In genomic region chr17:47208744-47209488, GRCh38 we compare ENCODE assay signal across 13 cellular contexts.
DNase-seq lines count a peak whose midpoint lies in the region; ATAC-seq lines count a peak whose summit lies in the region.
"Had no signal": no experiment of that assay in that cellular context is flagged by ENCODE, and none has a peak within 500 bp of the region (broad histone marks: within the 10 kb centered on the region; RNA-seq: fewer than 3 reads in every experiment).

MYL4 (plus strand) TSS chr17:47209348; CDS start chr17:47209423, 75 bp downstream.

- peaks cover 54 to 68% of the 10 kb centered on the region in 2 donors for H3K4me1 Mint-ChIP-seq in stimulated activated naive B cell treated with anti-CD40 and anti-IgM and Interleukin-4, amounts not matched to agents 10 μg/mL and 1 μg/mL and 100 μg/mL, for 72 hours

- H3K36me3 Mint-ChIP-seq in stimulated activated naive B cell treated with anti-CD40 and anti-IgM and Interleukin-4, amounts not matched to agents 10 μg/mL and 1 μg/mL and 100 μg/mL, for 72 hours, result no peaks in the 10 kb centered on the region

- DNase-seq in amniotic epithelial cell (ENCODE audit: low read depth), result peak; percentile 12
- peak; percentile 27 for DNase-seq in hepatic stellate cell (ENCODE audit: low spot score)
- DNase-seq in stimulated activated naive B cell treated with anti-CD40 and anti-IgM and Interleukin-4, amounts not matched to agents 10 μg/mL and 1 μg/mL and 100 μg/mL, for 72 hours, result no peak
- no peak for DNase-seq in stimulated activated CD8-positive, alpha-beta memory T cell treated with anti-CD3 and anti-CD28 coated beads, Interleukin-4, amount 100 ng/mL, for 48 hours
- DNase-seq in NCI-H1436 treated with DMSO at 0.1 percent for 48 hours (lab: John Stamatoyannopoulos, UW), result no peak
- DNase-seq: activated CD4-positive, alpha-beta memory T cell treated with anti-CD3 and anti-CD28 coated beads, Interleukin-2, amount 10 ng/mL, durations not matched to agents 7 days and 5 days; activated naive CD4-positive, alpha-beta T cell treated with anti-CD3 and anti-CD28 coated beads for 36 hours; Caco-2; NCI-H226 had no signal

- peak within 1 kb of the TSS; percentile 78 for H3K27ac ChIP-seq in KOPT-K1 (ENCODE audit: low read depth, low read length, poor library complexity, severe bottlenecking)

- H3K9me3 ChIP-seq in KOPT-K1 (ENCODE audit: insufficient read depth, low read length, poor library complexity, severe bottlenecking), result no peaks in the 10 kb centered on the region
- H3K9me3 ChIP-seq: Caco-2 had no signal

- H3K36me3 ChIP-seq in KOPT-K1 (ENCODE audit: insufficient read depth, low read length), result no peaks in the 10 kb centered on the region

- no peak for ATAC-seq in stimulated activated naive B cell treated with anti-CD40 and anti-IgM and Interleukin-4, amounts not matched to agents 10 μg/mL and 1 μg/mL and 100 μg/mL, for 72 hours (replicated peaks)
- no peak for ATAC-seq in HG02970 (IDR thresholded peaks at IDR 0.05; ENCODE audit: low FRiP score, unreplicated experiment)
- ATAC-seq: Panc1 had no signal

- no peak within 1 kb of the TSS for H3K4me3 Mint-ChIP-seq in stimulated activated naive B cell treated with anti-CD40 and anti-IgM and Interleukin-4, amounts not matched to agents 10 μg/mL and 1 μg/mL and 100 μg/mL, for 72 hours
- H3K4me3 Mint-ChIP-seq: activated CD4-positive, alpha-beta memory T cell treated with anti-CD3 and anti-CD28 coated beads, Interleukin-2, amount 10 ng/mL, durations not matched to agents 7 days and 5 days; activated naive CD4-positive, alpha-beta T cell treated with anti-CD3 and anti-CD28 coated beads for 36 hours; T-helper 1 cell treated with Interleukin-12 subunit alpha and Interleukin-12 subunit beta and Interleukin-4 antibody, amounts not matched to agents 30 μg/mL and 1 μg/mL, for 36 hours had no signal

- H3K27me3 Mint-ChIP-seq in stimulated activated naive B cell treated with anti-CD40 and anti-IgM and Interleukin-4, amounts not matched to agents 10 μg/mL and 1 μg/mL and 100 μg/mL, for 72 hours, result no peaks in the 10 kb centered on the region

- H3K9me3 Mint-ChIP-seq in stimulated activated naive B cell treated with anti-CD40 and anti-IgM and Interleukin-4, amounts not matched to agents 10 μg/mL and 1 μg/mL and 100 μg/mL, for 72 hours, result no peaks in the 10 kb centered on the region
- H3K9me3 Mint-ChIP-seq: activated CD4-positive, alpha-beta memory T cell treated with anti-CD3 and anti-CD28 coated beads, Interleukin-2, amount 10 ng/mL, durations not matched to agents 7 days and 5 days; activated naive CD4-positive, alpha-beta T cell treated with anti-CD3 and anti-CD28 coated beads for 36 hours; T-helper 1 cell treated with Interleukin-12 subunit alpha and Interleukin-12 subunit beta and Interleukin-4 antibody, amounts not matched to agents 30 μg/mL and 1 μg/mL, for 36 hours had no signal

- peak within 1 kb of the TSS; percentile 48 for H3K27ac Mint-ChIP-seq in stimulated activated naive B cell treated with anti-CD40 and anti-IgM and Interleukin-4, amounts not matched to agents 10 μg/mL and 1 μg/mL and 100 μg/mL, for 72 hours
- H3K27ac Mint-ChIP-seq: activated CD4-positive, alpha-beta memory T cell treated with anti-CD3 and anti-CD28 coated beads, Interleukin-2, amount 10 ng/mL, durations not matched to agents 7 days and 5 days; activated naive CD4-positive, alpha-beta T cell treated with anti-CD3 and anti-CD28 coated beads for 36 hours; T-helper 1 cell treated with Interleukin-12 subunit alpha and Interleukin-12 subunit beta and Interleukin-4 antibody, amounts not matched to agents 30 μg/mL and 1 μg/mL, for 36 hours had no signal

Comparison
In these comparisons a context has a peak if more than half of its experiments do, and no peak if none do; other contexts are left out.
1. DNase-seq: peak in amniotic epithelial cell (single experiment) and hepatic stellate cell (single experiment); none in stimulated activated naive B cell treated with anti-CD40 and anti-IgM and Interleukin-4, amounts not matched to agents 10 μg/mL and 1 μg/mL and 100 μg/mL, for 72 hours (single experiment), stimulated activated CD8-positive, alpha-beta memory T cell treated with anti-CD3 and anti-CD28 coated beads, Interleukin-4, amount 100 ng/mL, for 48 hours (single experiment) and NCI-H1436 treated with DMSO at 0.1 percent for 48 hours (single experiment).